In genomic region chr1:153534933-153535663, GRCh38 we compare ENCODE assay signal across 8 cellular contexts. TPM values are rescaled to one million over a fixed set of nuclear protein-coding genes. Genes with fewer than 3 reads are reported as not detected.
DNase-seq lines count a peak whose midpoint lies in the region; ATAC-seq and TF ChIP-seq lines count a peak whose summit lies in the region.

No MANE protein-coding gene starts in this region.

- H3K4me3 ChIP-seq in MM.1S (ENCODE audit: low read length) (peak overlapping the region; percentile 68; the same call in 1 of the 2 replicates), hepatocyte (peak overlapping the region; percentile 42), skeletal muscle satellite cell (ENCODE audit: low read length) (peak overlapping the region; percentile 82)

- no peaks in the 10 kb centered on the region for H3K27me3 ChIP-seq in MM.1S (replicated peaks; ENCODE audit: insufficient read depth, low read length)
- no peaks in the 10 kb centered on the region for H3K27me3 ChIP-seq in hepatocyte
- no peaks in the 10 kb centered on the region for H3K27me3 ChIP-seq in skeletal muscle satellite cell (ENCODE audit: control insufficient read depth, insufficient read depth, low read length)

- H3K36me3 ChIP-seq in MM.1S (replicated peaks; ENCODE audit: insufficient read depth, low read length) (no peaks in the 10 kb centered on the region), hepatocyte (replicated peaks; ENCODE audit: insufficient read depth, low read depth) (no peaks in the 10 kb centered on the region), skeletal muscle satellite cell (ENCODE audit: insufficient read depth, low read length) (peaks cover 15% of the 10 kb centered on the region)

- H2AFZ ChIP-seq in MM.1S (ENCODE audit: low read length) (peak overlapping the region; percentile 37; the same call in 1 of the 2 replicates), hepatocyte (no peak overlapping the region)

- in situ Hi-C loops in G401 (cut with HindIII; ENCODE audit: low sequenced_read_pairs) = no loop called here

- H4K20me1 ChIP-seq in MM.1S (ENCODE audit: insufficient read depth, low read length) (no peaks in the 10 kb centered on the region), hepatocyte (ENCODE audit: insufficient read depth, poor library complexity, severe bottlenecking) (no peaks in the 10 kb centered on the region)

- TF ChIP-seq CTCF in MM.1S (IDR thresholded peaks at IDR 0.05; ENCODE audit: low read length) = no peak
- TF ChIP-seq CTCF in hepatocyte (IDR thresholded peaks at IDR 0.05; ENCODE audit: poor library complexity) = no peak

- H3K79me2 ChIP-seq in MM.1S (ENCODE audit: low read length) (no peaks in the 10 kb centered on the region), hepatocyte (peaks cover 18% of the 10 kb centered on the region)

- H3K27ac ChIP-seq in MM.1S (ENCODE audit: low read length) (no peak overlapping the region), angular gyrus (ENCODE audit: low read depth, low read length) (peak overlapping the region; percentile 78), hepatocyte (peak overlapping the region; percentile 94)

- H3K9me3 ChIP-seq in MM.1S (replicated peaks; ENCODE audit: insufficient read depth, low read length) = no peaks in the 10 kb centered on the region
- no peaks in the 10 kb centered on the region for H3K9me3 ChIP-seq in hepatocyte (ENCODE audit: low read depth)
- H3K9me3 ChIP-seq in skeletal muscle satellite cell (replicated peaks; ENCODE audit: low read length) = no peaks in the 10 kb centered on the region

- no peaks in the 10 kb centered on the region for H3F3A ChIP-seq in MM.1S (ENCODE audit: insufficient read depth, low read length)

- H3K4me2 ChIP-seq in MM.1S (ENCODE audit: low read depth, low read length) = peak overlapping the region; percentile 34; the same call in 1 of the 2 replicates
- H3K4me2 ChIP-seq in hepatocyte = peak overlapping the region; percentile 87
- peak overlapping the region; percentile 87 for H3K4me2 ChIP-seq in skeletal muscle satellite cell (ENCODE audit: low read length)

- H3K4me1 ChIP-seq in MM.1S (ENCODE audit: low read length) (peaks cover 15% of the 10 kb centered on the region), hepatocyte (ENCODE audit: insufficient read depth) (peaks cover 43% of the 10 kb centered on the region), skeletal muscle satellite cell (ENCODE audit: control insufficient read depth, insufficient read depth, low read length) (peaks cover 33% of the 10 kb centered on the region)

- 90% methylated on average over 6 of the region's 6 CpGs for WGBS in hepatocyte (ENCODE audit: low lambda C conversion rate, missing lambda C conversion rate)

- H3K9me2 ChIP-seq in MM.1S (replicated peaks; ENCODE audit: insufficient read depth, low read length) (no peaks in the 10 kb centered on the region), hepatocyte (replicated peaks; ENCODE audit: insufficient read depth) (no peaks in the 10 kb centered on the region)

- DNase-seq in G401 (ENCODE audit: low spot score) (peak; percentile 85), MM.1S (no peak), hepatocyte (ENCODE audit: low spot score) (no peak)
- DNase-seq in central memory CD4-positive, alpha-beta T cell = no peak

- H3K9ac ChIP-seq in MM.1S (ENCODE audit: low read length) (no peak overlapping the region), skeletal muscle satellite cell (ENCODE audit: low read depth, low read length) (peak overlapping the region; percentile 97)

- no peak for ATAC-seq in GM21825 (IDR thresholded peaks at IDR 0.05; ENCODE audit: unreplicated experiment)
- no peak for ATAC-seq in HG03342 (IDR thresholded peaks at IDR 0.05; ENCODE audit: unreplicated experiment)

RNA-seq across cellular contexts. Expression of gene S100A6, which starts 0.7 kb away (rescaled TPM):
- 308 and 563 TPM in 2 replicates for total RNA-seq in G401 (2014; rRNA removed; shearing (Covaris generic))
- 140 and 173 TPM in 2 replicates for total RNA-seq in hepatocyte
- 657 and 701 TPM in 2 replicates for polyA plus RNA-seq in hepatocyte
- 1,129 and 1,390 TPM in 2 replicates for total RNA-seq in skeletal muscle satellite cell (2012; rRNA removed)

RNA-seq across cellular contexts. Expression of gene S100A5, which starts 5.6 kb away (rescaled TPM):
- total RNA-seq in G401 (2014; rRNA removed; shearing (Covaris generic)) = 1.5 and 15.4 TPM in 2 replicates
- total RNA-seq in hepatocyte = not detected in 2 replicates
- 0.54 and 1.0 TPM in 2 replicates for polyA plus RNA-seq in hepatocyte
- total RNA-seq in skeletal muscle satellite cell (2012; rRNA removed) = 1.3 TPM in 1 of 2 replicates, not detected in the other

RNA-seq across cellular contexts. Expression of gene S100A4, which starts 10.5 kb away (rescaled TPM):
- 452 and 453 TPM in 2 replicates for total RNA-seq in G401 (2014; rRNA removed; shearing (Covaris generic))
- 64.1 and 101 TPM in 2 replicates for total RNA-seq in hepatocyte
- polyA plus RNA-seq in hepatocyte = 116 and 187 TPM in 2 replicates
- total RNA-seq in skeletal muscle satellite cell (2012; rRNA removed) = 169 and 399 TPM in 2 replicates

RNA-seq across cellular contexts. Expression of gene S100A3, which starts 14.0 kb away (rescaled TPM):
- 0.37 and 4.3 TPM in 2 replicates for total RNA-seq in G401 (2014; rRNA removed; shearing (Covaris generic))
- 2.6 and 2.7 TPM in 2 replicates for total RNA-seq in hepatocyte
- 1.9 and 6.1 TPM in 2 replicates for polyA plus RNA-seq in hepatocyte
- total RNA-seq in skeletal muscle satellite cell (2012; rRNA removed) = 11.6 and 13.2 TPM in 2 replicates

RNA-seq across cellular contexts. Expression of gene S100A2, which starts 30.5 kb away (rescaled TPM):
- 10.6 and 10.8 TPM in 2 replicates for total RNA-seq in G401 (2014; rRNA removed; shearing (Covaris generic))
- 1.7 and 4.2 TPM in 2 replicates for total RNA-seq in hepatocyte
- polyA plus RNA-seq in hepatocyte = 6.9 and 10.3 TPM in 2 replicates
- total RNA-seq in skeletal muscle satellite cell (2012; rRNA removed) = 2.5 and 3.9 TPM in 2 replicates

Comparison
In these comparisons a context has a peak if more than half of its experiments do, and no peak if none do; other contexts are left out.
1. H3K4me2 ChIP-seq: peak in every context shown above with its lines; median percentile 87 in hepatocyte; 87 in skeletal muscle satellite cell; 34 in MM.1S.